In genomic region chr22:40701259-40701658, GRCh38 we compare ENCODE assay signal across 9 cellular contexts. TPM values are rescaled to one million over a fixed set of nuclear protein-coding genes. Genes with fewer than 3 reads are reported as not detected.
"Had no signal": no experiment of that assay in that cellular context is flagged by ENCODE, and none has a peak within 500 bp of the region (broad histone marks: within the 10 kb centered on the region; RNA-seq: fewer than 3 reads in every experiment).

No MANE protein-coding gene starts in this region.

RNA-seq across cellular contexts. Expression of gene MCHR1, which starts 22.0 kb away (rescaled TPM):
- total RNA-seq: activated CD4-positive, alpha-beta memory T cell treated with anti-CD3 and anti-CD28 coated beads, Interleukin-2, amount 10 ng/mL, durations not matched to agents 7 days and 5 days; activated CD4-positive, alpha-beta T cell treated with anti-CD3 and anti-CD28 coated beads for 36 hours; activated CD4-positive, alpha-beta T cell treated with anti-CD3 and anti-CD28 coated beads, Interleukin-2, amount 10 ng/mL, durations not matched to agents 7 days and 5 days; activated CD8-positive, alpha-beta memory T cell treated with anti-CD3 and anti-CD28 coated beads, Interleukin-2, amount 10 ng/mL, durations not matched to agents 7 days and 5 days; activated CD8-positive, alpha-beta T cell treated with anti-CD3 and anti-CD28 coated beads, Interleukin-2, amount 10 ng/mL, durations not matched to agents 7 days and 5 days; activated naive CD8-positive, alpha-beta T cell treated with anti-CD3 and anti-CD28 coated beads, Interleukin-2, amount 10 ng/mL, durations not matched to agents 7 days and 5 days; activated T-helper 2 cell treated with anti-CD3 and anti-CD28 coated beads, Interferon-gamma antibody, Interleukin-2, Interleukin-4, amounts not matched to agents 10 μg/mL and 5 μg/mL and 100 μg/mL, durations not matched to agents 14 hours and 24 hours and 36 hours; ascending aorta; bronchial epithelial cell had no signal
